1 cellular context compared by ENCODE assay signal in genomic region chr15:66356359-66357236, GRCh38.
TF ChIP-seq lines count a peak whose summit lies in the region.

TIPIN (minus strand) TSS chr15:66356685; CDS start chr15:66352947, 3,738 bp downstream.

TF ChIP-seq in HEK293, 187 proteins besides CTCF, POLR2A, EP300 and RAD21 (continued from another document and continues in another):
- TF ChIP-seq ZNF146 (tag by site-specific recombination; IDR thresholded peaks at IDR 0.05): peak; percentile 41; the same call in 1 of the 2 replicates
- TF ChIP-seq ZNF248 (tag by site-specific recombination; IDR thresholded peaks at IDR 0.05): no peak
- peak; percentile 67 for TF ChIP-seq KLF10 (tag by site-specific recombination; IDR thresholded peaks at IDR 0.05)
- 0 out of 2 replicates have a peak, but pooled peaks have one; percentile 44 for TF ChIP-seq PBX3 (CRISPR knock-in tag; IDR thresholded peaks at IDR 0.05)
- TF ChIP-seq ZNF114 (tag by site-specific recombination; IDR thresholded peaks at IDR 0.05): no peak
- peak; percentile 75 for TF ChIP-seq ZNF843 (tag by site-specific recombination; IDR thresholded peaks at IDR 0.05)
- TF ChIP-seq SP3 (tag by site-specific recombination; IDR thresholded peaks at IDR 0.05): peak; percentile 98
- peak; percentile 77 for TF ChIP-seq ZNF629 (tag by site-specific recombination; IDR thresholded peaks at IDR 0.05)
- 0 out of 2 replicates have a peak, but pooled peaks have one; percentile 7 for TF ChIP-seq FEZF1 (tag by site-specific recombination; IDR thresholded peaks at IDR 0.05)
- TF ChIP-seq ZBTB11 (tag by site-specific recombination; conservative IDR thresholded peaks at IDR 0.05; ENCODE audit: low read depth): peak; percentile 33; the same call in 1 of the 2 replicates
- TF ChIP-seq ZNF792 (tag by site-specific recombination; IDR thresholded peaks at IDR 0.05): peak; percentile 79; the same call in 1 of the 2 replicates
- TF ChIP-seq ZNF157 (tag by site-specific recombination; IDR thresholded peaks at IDR 0.05): no peak
- peak; percentile 28; the same call in 1 of the 2 replicates for TF ChIP-seq IKZF3 (tag by site-specific recombination; IDR thresholded peaks at IDR 0.05)
- TF ChIP-seq ZNF302 (tag by site-specific recombination; IDR thresholded peaks at IDR 0.05; ENCODE audit: low read depth): no peak
- TF ChIP-seq ZNF362 (tag by site-specific recombination; IDR thresholded peaks at IDR 0.05): peak; percentile 61
- peak; percentile 25; the same call in 1 of the 2 replicates for TF ChIP-seq YY1 (tag by site-specific recombination; IDR thresholded peaks at IDR 0.05)
- TF ChIP-seq PRDM4 (tag by site-specific recombination; IDR thresholded peaks at IDR 0.05): 0 out of 2 replicates have a peak, but pooled peaks have one; percentile 25
- TF ChIP-seq ZNF354C (tag by site-specific recombination; IDR thresholded peaks at IDR 0.05; ENCODE audit: borderline replicate concordance, low read depth): no peak
- TF ChIP-seq ZNF610 (tag by site-specific recombination; IDR thresholded peaks at IDR 0.05; ENCODE audit: borderline replicate concordance): peak; percentile 81; the same call in 1 of the 2 replicates
- no peak; the same call in 1 of the 2 replicates for TF ChIP-seq REPIN1 (tag by site-specific recombination; IDR thresholded peaks at IDR 0.05; ENCODE audit: low read depth)
- TF ChIP-seq ZNF24 (tag by site-specific recombination; IDR thresholded peaks at IDR 0.05): peak; percentile 97
- TF ChIP-seq ZNF639 (tag by site-specific recombination; IDR thresholded peaks at IDR 0.05): peak; percentile 44
- no peak for TF ChIP-seq ZNF184 (tag by site-specific recombination; IDR thresholded peaks at IDR 0.05)
- TF ChIP-seq ZNF37A (tag by site-specific recombination; IDR thresholded peaks at IDR 0.05): no peak
- TF ChIP-seq ZNF518A (tag by site-specific recombination; conservative IDR thresholded peaks at IDR 0.05; ENCODE audit: low read depth): peak; percentile 60; the same call in 1 of the 2 replicates
- TF ChIP-seq REST (tag by site-specific recombination; IDR thresholded peaks at IDR 0.05): peak; percentile 45; the same call in 1 of the 2 replicates
- TF ChIP-seq INSM2 (tag by site-specific recombination; IDR thresholded peaks at IDR 0.05): peak; percentile 37; the same call in 1 of the 2 replicates
- TF ChIP-seq ZNF701 (tag by site-specific recombination; IDR thresholded peaks at IDR 0.05): no peak
- TF ChIP-seq YY2 (tag by site-specific recombination; IDR thresholded peaks at IDR 0.05): no peak
- no peak for TF ChIP-seq ZNF514 (tag by site-specific recombination; IDR thresholded peaks at IDR 0.05)
- peak; percentile 95 for TF ChIP-seq ZNF335 (tag by site-specific recombination; conservative IDR thresholded peaks at IDR 0.05)
- no peak for TF ChIP-seq ZFP3 (tag by site-specific recombination; IDR thresholded peaks at IDR 0.05; ENCODE audit: low read depth)
- TF ChIP-seq HIC1 (tag by site-specific recombination; IDR thresholded peaks at IDR 0.05): no peak
